Comparison of ENCODE assay signal across 8 cellular contexts in the genomic region with DNA sequence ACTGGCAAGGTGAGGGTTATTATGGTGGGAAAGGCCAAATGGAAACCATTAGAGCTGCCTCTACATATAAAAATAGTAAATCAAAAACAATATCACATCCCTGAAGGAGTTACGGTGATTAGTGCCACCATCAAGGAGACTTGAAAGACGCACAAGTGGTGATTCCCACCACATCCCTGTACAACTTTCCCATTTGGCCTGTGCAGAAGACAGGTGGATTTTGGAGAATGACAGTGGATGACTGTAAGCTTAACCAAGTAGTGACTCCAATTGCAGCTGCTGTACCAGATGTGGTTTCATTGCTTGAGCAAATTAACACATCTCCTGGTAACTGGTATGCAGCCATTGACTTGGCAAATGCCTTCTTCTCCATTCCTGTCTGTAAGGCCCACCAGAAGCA. TPM values are rescaled to one million over a fixed set of nuclear protein-coding genes. Genes with fewer than 3 reads are reported as not detected.
A peak's percentile ranks its signal among the peaks of the same experiment; 100 is the strongest.
DNase-seq lines count a peak whose midpoint lies in the region; ATAC-seq and TF ChIP-seq lines count a peak whose summit lies in the region.
"Not testable (repeated sequence)": the region's sequence is repeated elsewhere in the genome, so short reads cannot be mapped to it uniquely, and the experiment has no call there.
"Had no signal": no experiment of that assay in that cellular context is flagged by ENCODE, and none has a peak within 500 bp of the region (broad histone marks: within the 10 kb centered on the region; RNA-seq: fewer than 3 reads in every experiment).

No MANE protein-coding gene starts in this region.

- H3K4me3 ChIP-seq in AG04450 (ENCODE audit: low read depth, low read length); fibroblast of lung (replicated peaks in 1 of 4; ENCODE audit: control extremely low read depth in 1 of 4, insufficient read depth in 1 of 4, low read depth in 3 of 4, low read length in 4 of 4); psoas muscle; stomach smooth muscle (ENCODE audit: low read length in 2 of 2): not testable (repeated sequence)

- not testable (repeated sequence) for DNase-seq in AG04450 (ENCODE audit: low read depth, low spot score); HFFc6; chondrocyte (ENCODE audit: low spot score); fibroblast of lung (ENCODE audit: low read depth in 2 of 2); psoas muscle
- DNase-seq in myocyte (ENCODE audit: low read depth), result peak; percentile 80

- H3K4me1 Mint-ChIP-seq in HFFc6 (ENCODE audit: low read depth), result peaks cover 68% of the 10 kb centered on the region
- peaks cover 23% of the 10 kb centered on the region for H3K4me1 Mint-ChIP-seq in chondrocyte (ENCODE audit: low read depth)

- not testable (repeated sequence) for H3K27me3 ChIP-seq in AG04450 (ENCODE audit: control insufficient read depth, insufficient read depth, low read length); fibroblast of lung (ENCODE audit: control insufficient read depth, insufficient read depth, low read length); psoas muscle (ENCODE audit: insufficient read depth in 3 of 3, low read length in 2 of 3); stomach smooth muscle (ENCODE audit: control insufficient read depth in 1 of 2, insufficient read depth in 2 of 2, low read length in 2 of 2)

- not testable (repeated sequence) for H3K79me2 ChIP-seq in fibroblast of lung (ENCODE audit: control insufficient read depth, insufficient read depth, low read length)

- H3K36me3 ChIP-seq in fibroblast of lung (ENCODE audit: control insufficient read depth, insufficient read depth, low read length); psoas muscle (ENCODE audit: insufficient read depth in 1 of 2, low read depth in 1 of 2); stomach smooth muscle (ENCODE audit: control insufficient read depth in 2 of 2, insufficient read depth in 2 of 2, low read length in 2 of 2): not testable (repeated sequence)

- H2AFZ ChIP-seq in fibroblast of lung (ENCODE audit: low read length), result not testable (repeated sequence)

- POLR2A ChIA-PET in AG04450 (lab: Yijun Ruan, JAX), result interaction anchor here (0.6 kb wide), 1 partner anchor 112 kb away, joined by 4 read pairs; no protein-coding TSS in a partner anchor

- H3K9me3 Mint-ChIP-seq in HFFc6, result not testable (repeated sequence)
- H3K9me3 Mint-ChIP-seq in chondrocyte (ENCODE audit: low read depth), result peaks cover 17% of the 10 kb centered on the region

- H3K27ac Mint-ChIP-seq in HFFc6, result peak overlapping the region; percentile 78
- peak overlapping the region; percentile 68 for H3K27ac Mint-ChIP-seq in chondrocyte (ENCODE audit: unreplicated experiment)

- not testable (repeated sequence) for H3K9ac ChIP-seq in fibroblast of lung (ENCODE audit: insufficient read depth, low read length); stomach smooth muscle (ENCODE audit: low read length in 2 of 2)

- H3K4me2 ChIP-seq in fibroblast of lung (ENCODE audit: extremely low read depth, insufficient read depth, low read length), result not testable (repeated sequence)

- H4K20me1 ChIP-seq in fibroblast of lung (ENCODE audit: control insufficient read depth, extremely low read depth, insufficient read depth, low read length), result not testable (repeated sequence)

- not testable (repeated sequence) for H3K9me3 ChIP-seq in AG04450 (ENCODE audit: control insufficient read depth, insufficient read depth, low read length); fibroblast of lung (ENCODE audit: control insufficient read depth, insufficient read depth, low read depth, low read length); psoas muscle; stomach smooth muscle (ENCODE audit: control insufficient read depth in 2 of 2, low read length in 2 of 2)

- TF ChIP-seq CTCF in AG04450 (IDR thresholded peaks at IDR 0.05; ENCODE audit: low read depth, low read length); HFFc6 (IDR thresholded peaks at IDR 0.05); chondrocyte (IDR thresholded peaks at IDR 0.05); fibroblast of lung (conservative IDR thresholded peaks at IDR 0.05 in 1 of 2, IDR thresholded peaks at IDR 0.05 in 1 of 2; ENCODE audit: low read depth in 1 of 2, low read length in 2 of 2); psoas muscle (IDR thresholded peaks at IDR 0.05): not testable (repeated sequence)

- CTCF ChIA-PET in AG04450 (lab: Charles Lee), result interaction anchor here (1.2 to 1.3 kb wide), 3 partner anchors 13 to 119 kb away, joined by 3 read pairs; no protein-coding TSS in a partner anchor

- peaks cover 10% of the 10 kb centered on the region for H3K4me1 ChIP-seq in fibroblast of lung (ENCODE audit: control insufficient read depth, extremely low read depth, insufficient read depth, low read length)
- H3K4me1 ChIP-seq in psoas muscle; stomach smooth muscle (ENCODE audit: control insufficient read depth, insufficient read depth, low read length): not testable (repeated sequence)

- not testable (repeated sequence) for H3K27me3 Mint-ChIP-seq in HFFc6 (ENCODE audit: insufficient read depth); chondrocyte (ENCODE audit: low read depth)

- H3K4me3 Mint-ChIP-seq in HFFc6, result 0 out of 2 replicates have a peak overlapping the region, but pooled peaks have one; percentile 5
- H3K4me3 Mint-ChIP-seq in chondrocyte (ENCODE audit: unreplicated experiment), result not testable (repeated sequence)

- peaks cover 11% of the 10 kb centered on the region; the same call in 1 of the 2 replicates for H3K36me3 Mint-ChIP-seq in HFFc6 (ENCODE audit: low read depth)
- H3K36me3 Mint-ChIP-seq in chondrocyte (ENCODE audit: low read depth), result not testable (repeated sequence)

- WGBS in psoas muscle, 3 donors, result 43 to 75% (median 59%) methylated on average over 2 of the region's 2 CpGs

- not testable (repeated sequence) for ATAC-seq in psoas muscle

- H3K27ac ChIP-seq in AG04450 (ENCODE audit: low read depth, low read length) (peak overlapping the region; percentile 73), fibroblast of lung (ENCODE audit: insufficient read depth, low read length) (peak overlapping the region; percentile 60), psoas muscle (peak overlapping the region; percentile 30), stomach smooth muscle (ENCODE audit: low read length) (peak overlapping the region; percentile 24)

- intact Hi-C loops in psoas muscle (cut with DNase I), result not testable (repeated sequence)

RNA-seq across cellular contexts. Expression of a gene that starts 54.0 kb away (rescaled TPM):
- polyA plus RNA-seq in AG04450 (2011; rRNA removed) (202 and 289 TPM in 2 replicates), fibroblast of lung (131 and 526 TPM in 2 replicates), psoas muscle (1 to 10 TPM; 1.3 to 4.6 (median 4.2) TPM)
- polyA minus RNA-seq in AG04450 (2011; rRNA and poly(A)+ RNA removed), result 122 and 160 TPM in 2 replicates
- 100 to 1,000 TPM; 326 to 388 (median 358) TPM for total RNA-seq in HFFc6 (2021; fragmentation: NEBNext Ultra II Directional; extraction: Animal tissue kit (Norgen Biotek cat#: 25700))
- total RNA-seq in chondrocyte (1,151 to 1,607 TPM (median 1,574 TPM) in 3 replicates), fibroblast of lung (153 and 366 TPM in 2 replicates), myocyte (57.4 and 77.2 TPM in 2 replicates), psoas muscle (10 to 100 TPM; 12.2 to 53.5 (median 22.5) TPM)
- polyA plus RNA-seq in fibroblast of lung (2012), result 362 and 1,849 TPM in 2 replicates
- polyA minus RNA-seq in fibroblast of lung (ENCODE audit: low replicate concordance), result 162 and 660 TPM in 2 replicates
- polyA plus RNA-seq in myocyte (2012), result 508 TPM
- total RNA-seq: CD4-positive, alpha-beta memory T cell had no signal
